In genomic region chr12:123369209-123369608, GRCh38 we compare ENCODE assay signal across 1 cellular context.
TF ChIP-seq lines count a peak whose summit lies in the region.

No MANE protein-coding gene starts in this region.

TF ChIP-seq in K562, 482 proteins besides CTCF, POLR2A, EP300 and RAD21 (continues in another document):
- TF ChIP-seq CREM (IDR thresholded peaks at IDR 0.05; ENCODE audit: low read depth), result no peak
- no peak for TF ChIP-seq SMC3 (conservative IDR thresholded peaks at IDR 0.05; ENCODE audit: insufficient read depth, low read depth, low read length)
- no peak for TF ChIP-seq ZNF766 (CRISPR knock-in tag; conservative IDR thresholded peaks at IDR 0.05)
- TF ChIP-seq FOXP1 (CRISPR knock-in tag; IDR thresholded peaks at IDR 0.05), result no peak
- no peak for TF ChIP-seq CBX5 (IDR thresholded peaks at IDR 0.05; ENCODE audit: borderline replicate concordance, low read depth)
- TF ChIP-seq, protein P1, sequence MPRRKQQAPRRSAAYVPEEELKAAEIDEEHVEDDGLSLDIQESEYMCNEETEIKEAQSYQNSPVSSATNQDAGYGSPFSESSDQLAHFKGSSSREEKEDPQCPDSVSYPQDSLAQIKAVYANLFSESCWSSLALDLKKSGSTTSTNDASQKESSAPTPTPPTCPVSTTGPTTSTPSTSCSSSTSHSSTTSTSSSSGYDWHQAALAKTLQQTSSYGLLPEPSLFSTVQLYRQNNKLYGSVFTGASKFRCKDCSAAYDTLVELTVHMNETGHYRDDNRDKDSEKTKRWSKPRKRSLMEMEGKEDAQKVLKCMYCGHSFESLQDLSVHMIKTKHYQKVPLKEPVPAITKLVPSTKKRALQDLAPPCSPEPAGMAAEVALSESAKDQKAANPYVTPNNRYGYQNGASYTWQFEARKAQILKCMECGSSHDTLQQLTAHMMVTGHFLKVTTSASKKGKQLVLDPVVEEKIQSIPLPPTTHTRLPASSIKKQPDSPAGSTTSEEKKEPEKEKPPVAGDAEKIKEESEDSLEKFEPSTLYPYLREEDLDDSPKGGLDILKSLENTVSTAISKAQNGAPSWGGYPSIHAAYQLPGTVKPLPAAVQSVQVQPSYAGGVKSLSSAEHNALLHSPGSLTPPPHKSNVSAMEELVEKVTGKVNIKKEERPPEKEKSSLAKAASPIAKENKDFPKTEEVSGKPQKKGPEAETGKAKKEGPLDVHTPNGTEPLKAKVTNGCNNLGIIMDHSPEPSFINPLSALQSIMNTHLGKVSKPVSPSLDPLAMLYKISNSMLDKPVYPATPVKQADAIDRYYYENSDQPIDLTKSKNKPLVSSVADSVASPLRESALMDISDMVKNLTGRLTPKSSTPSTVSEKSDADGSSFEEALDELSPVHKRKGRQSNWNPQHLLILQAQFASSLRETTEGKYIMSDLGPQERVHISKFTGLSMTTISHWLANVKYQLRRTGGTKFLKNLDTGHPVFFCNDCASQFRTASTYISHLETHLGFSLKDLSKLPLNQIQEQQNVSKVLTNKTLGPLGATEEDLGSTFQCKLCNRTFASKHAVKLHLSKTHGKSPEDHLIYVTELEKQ (CRISPR knock-in tag; IDR thresholded peaks at IDR 0.05), result no peak
- TF ChIP-seq, protein P2, sequence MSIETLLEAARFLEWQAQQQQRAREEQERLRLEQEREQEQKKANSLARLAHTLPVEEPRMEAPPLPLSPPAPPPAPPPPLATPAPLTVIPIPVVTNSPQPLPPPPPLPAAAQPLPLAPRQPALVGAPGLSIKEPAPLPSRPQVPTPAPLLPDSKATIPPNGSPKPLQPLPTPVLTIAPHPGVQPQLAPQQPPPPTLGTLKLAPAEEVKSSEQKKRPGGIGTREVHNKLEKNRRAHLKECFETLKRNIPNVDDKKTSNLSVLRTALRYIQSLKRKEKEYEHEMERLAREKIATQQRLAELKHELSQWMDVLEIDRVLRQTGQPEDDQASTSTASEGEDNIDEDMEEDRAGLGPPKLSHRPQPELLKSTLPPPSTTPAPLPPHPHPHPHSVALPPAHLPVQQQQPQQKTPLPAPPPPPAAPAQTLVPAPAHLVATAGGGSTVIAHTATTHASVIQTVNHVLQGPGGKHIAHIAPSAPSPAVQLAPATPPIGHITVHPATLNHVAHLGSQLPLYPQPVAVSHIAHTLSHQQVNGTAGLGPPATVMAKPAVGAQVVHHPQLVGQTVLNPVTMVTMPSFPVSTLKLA (conservative IDR thresholded peaks at IDR 0.05), result no peak
- TF ChIP-seq CBX2 (IDR thresholded peaks at IDR 0.05; ENCODE audit: insufficient read depth, low read length, poor library complexity, severe bottlenecking), result no peak
- TF ChIP-seq PURB (CRISPR knock-in tag; IDR thresholded peaks at IDR 0.05; ENCODE audit: low read depth), result no peak
- TF ChIP-seq, protein P3, sequence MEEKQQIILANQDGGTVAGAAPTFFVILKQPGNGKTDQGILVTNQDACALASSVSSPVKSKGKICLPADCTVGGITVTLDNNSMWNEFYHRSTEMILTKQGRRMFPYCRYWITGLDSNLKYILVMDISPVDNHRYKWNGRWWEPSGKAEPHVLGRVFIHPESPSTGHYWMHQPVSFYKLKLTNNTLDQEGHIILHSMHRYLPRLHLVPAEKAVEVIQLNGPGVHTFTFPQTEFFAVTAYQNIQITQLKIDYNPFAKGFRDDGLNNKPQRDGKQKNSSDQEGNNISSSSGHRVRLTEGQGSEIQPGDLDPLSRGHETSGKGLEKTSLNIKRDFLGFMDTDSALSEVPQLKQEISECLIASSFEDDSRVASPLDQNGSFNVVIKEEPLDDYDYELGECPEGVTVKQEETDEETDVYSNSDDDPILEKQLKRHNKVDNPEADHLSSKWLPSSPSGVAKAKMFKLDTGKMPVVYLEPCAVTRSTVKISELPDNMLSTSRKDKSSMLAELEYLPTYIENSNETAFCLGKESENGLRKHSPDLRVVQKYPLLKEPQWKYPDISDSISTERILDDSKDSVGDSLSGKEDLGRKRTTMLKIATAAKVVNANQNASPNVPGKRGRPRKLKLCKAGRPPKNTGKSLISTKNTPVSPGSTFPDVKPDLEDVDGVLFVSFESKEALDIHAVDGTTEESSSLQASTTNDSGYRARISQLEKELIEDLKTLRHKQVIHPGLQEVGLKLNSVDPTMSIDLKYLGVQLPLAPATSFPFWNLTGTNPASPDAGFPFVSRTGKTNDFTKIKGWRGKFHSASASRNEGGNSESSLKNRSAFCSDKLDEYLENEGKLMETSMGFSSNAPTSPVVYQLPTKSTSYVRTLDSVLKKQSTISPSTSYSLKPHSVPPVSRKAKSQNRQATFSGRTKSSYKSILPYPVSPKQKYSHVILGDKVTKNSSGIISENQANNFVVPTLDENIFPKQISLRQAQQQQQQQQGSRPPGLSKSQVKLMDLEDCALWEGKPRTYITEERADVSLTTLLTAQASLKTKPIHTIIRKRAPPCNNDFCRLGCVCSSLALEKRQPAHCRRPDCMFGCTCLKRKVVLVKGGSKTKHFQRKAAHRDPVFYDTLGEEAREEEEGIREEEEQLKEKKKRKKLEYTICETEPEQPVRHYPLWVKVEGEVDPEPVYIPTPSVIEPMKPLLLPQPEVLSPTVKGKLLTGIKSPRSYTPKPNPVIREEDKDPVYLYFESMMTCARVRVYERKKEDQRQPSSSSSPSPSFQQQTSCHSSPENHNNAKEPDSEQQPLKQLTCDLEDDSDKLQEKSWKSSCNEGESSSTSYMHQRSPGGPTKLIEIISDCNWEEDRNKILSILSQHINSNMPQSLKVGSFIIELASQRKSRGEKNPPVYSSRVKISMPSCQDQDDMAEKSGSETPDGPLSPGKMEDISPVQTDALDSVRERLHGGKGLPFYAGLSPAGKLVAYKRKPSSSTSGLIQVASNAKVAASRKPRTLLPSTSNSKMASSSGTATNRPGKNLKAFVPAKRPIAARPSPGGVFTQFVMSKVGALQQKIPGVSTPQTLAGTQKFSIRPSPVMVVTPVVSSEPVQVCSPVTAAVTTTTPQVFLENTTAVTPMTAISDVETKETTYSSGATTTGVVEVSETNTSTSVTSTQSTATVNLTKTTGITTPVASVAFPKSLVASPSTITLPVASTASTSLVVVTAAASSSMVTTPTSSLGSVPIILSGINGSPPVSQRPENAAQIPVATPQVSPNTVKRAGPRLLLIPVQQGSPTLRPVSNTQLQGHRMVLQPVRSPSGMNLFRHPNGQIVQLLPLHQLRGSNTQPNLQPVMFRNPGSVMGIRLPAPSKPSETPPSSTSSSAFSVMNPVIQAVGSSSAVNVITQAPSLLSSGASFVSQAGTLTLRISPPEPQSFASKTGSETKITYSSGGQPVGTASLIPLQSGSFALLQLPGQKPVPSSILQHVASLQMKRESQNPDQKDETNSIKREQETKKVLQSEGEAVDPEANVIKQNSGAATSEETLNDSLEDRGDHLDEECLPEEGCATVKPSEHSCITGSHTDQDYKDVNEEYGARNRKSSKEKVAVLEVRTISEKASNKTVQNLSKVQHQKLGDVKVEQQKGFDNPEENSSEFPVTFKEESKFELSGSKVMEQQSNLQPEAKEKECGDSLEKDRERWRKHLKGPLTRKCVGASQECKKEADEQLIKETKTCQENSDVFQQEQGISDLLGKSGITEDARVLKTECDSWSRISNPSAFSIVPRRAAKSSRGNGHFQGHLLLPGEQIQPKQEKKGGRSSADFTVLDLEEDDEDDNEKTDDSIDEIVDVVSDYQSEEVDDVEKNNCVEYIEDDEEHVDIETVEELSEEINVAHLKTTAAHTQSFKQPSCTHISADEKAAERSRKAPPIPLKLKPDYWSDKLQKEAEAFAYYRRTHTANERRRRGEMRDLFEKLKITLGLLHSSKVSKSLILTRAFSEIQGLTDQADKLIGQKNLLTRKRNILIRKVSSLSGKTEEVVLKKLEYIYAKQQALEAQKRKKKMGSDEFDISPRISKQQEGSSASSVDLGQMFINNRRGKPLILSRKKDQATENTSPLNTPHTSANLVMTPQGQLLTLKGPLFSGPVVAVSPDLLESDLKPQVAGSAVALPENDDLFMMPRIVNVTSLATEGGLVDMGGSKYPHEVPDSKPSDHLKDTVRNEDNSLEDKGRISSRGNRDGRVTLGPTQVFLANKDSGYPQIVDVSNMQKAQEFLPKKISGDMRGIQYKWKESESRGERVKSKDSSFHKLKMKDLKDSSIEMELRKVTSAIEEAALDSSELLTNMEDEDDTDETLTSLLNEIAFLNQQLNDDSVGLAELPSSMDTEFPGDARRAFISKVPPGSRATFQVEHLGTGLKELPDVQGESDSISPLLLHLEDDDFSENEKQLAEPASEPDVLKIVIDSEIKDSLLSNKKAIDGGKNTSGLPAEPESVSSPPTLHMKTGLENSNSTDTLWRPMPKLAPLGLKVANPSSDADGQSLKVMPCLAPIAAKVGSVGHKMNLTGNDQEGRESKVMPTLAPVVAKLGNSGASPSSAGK (IDR thresholded peaks at IDR 0.05), result no peak
- no peak for TF ChIP-seq ZNF280B (CRISPR knock-in tag; IDR thresholded peaks at IDR 0.05)
- no peak for TF ChIP-seq ZNF668 (CRISPR knock-in tag; IDR thresholded peaks at IDR 0.05)
- TF ChIP-seq JUNB (CRISPR knock-in tag; conservative IDR thresholded peaks at IDR 0.05), result no peak
- no peak for TF ChIP-seq FOXK1 (CRISPR knock-in tag; IDR thresholded peaks at IDR 0.05; ENCODE audit: borderline replicate concordance)
- 0 out of 4 replicates have a peak, but pooled peaks of 1 of the 2 experiments have one; percentile 20 for TF ChIP-seq RCOR1 (IDR thresholded peaks at IDR 0.05; ENCODE audit: borderline replicate concordance in 1 of 2, low read depth in 2 of 2, low read length in 2 of 2)
- TF ChIP-seq CHD7 (IDR thresholded peaks at IDR 0.05; ENCODE audit: low read depth, low read length), result no peak
- no peak for TF ChIP-seq TAF9B (IDR thresholded peaks at IDR 0.05; ENCODE audit: partially characterized antibody)
- no peak for TF ChIP-seq HMG20B (CRISPR knock-in tag; IDR thresholded peaks at IDR 0.05)
- no peak for TF ChIP-seq HNRNPUL1 (IDR thresholded peaks at IDR 0.05; ENCODE audit: low read length)
- TF ChIP-seq NCOR1 (IDR thresholded peaks at IDR 0.05), result peak; percentile 27; the same call in 1 of the 2 replicates
- no peak for TF ChIP-seq ZNF76 (CRISPR knock-in tag; IDR thresholded peaks at IDR 0.05; ENCODE audit: borderline replicate concordance)
- TF ChIP-seq L3MBTL2 (IDR thresholded peaks at IDR 0.05), result no peak
